8 cellular contexts compared by ENCODE assay signal in the genomic region with DNA sequence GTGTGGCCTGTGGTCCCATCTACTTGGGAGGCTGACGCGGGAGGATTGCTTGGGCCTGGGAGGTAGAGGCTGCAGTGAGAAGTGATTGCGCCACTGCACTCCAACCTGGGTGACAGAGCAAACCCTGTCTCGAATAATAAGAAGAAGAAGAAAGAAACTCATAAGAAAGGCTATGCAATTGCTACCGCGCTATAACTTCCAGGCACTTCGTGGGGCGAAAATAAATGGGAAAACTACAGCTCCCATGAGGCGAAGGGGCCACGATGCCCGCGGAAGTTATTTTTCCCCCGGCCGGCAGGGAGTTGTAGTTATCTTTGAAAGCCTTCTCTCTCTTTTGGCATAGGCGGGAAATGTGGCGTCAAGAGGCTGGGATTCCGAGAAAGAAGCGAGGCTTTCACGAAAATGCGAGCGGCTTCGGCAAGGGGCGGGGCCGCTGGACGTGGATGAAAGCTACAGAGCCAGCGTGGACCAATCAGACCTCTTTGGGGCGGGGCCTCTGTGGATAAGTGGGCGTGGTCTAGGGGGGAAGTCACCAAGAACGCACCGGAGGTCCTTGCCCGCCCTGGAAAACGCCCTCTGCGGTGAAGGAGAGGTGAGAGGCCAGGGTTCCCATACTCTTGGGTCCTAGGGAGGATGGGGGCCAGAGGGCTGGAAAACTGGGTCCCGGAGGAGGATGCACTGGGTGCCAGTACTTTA. TPM values are rescaled to one million over a fixed set of nuclear protein-coding genes. Genes with fewer than 3 reads are reported as not detected.
DNase-seq lines count a peak whose midpoint lies in the region; ATAC-seq, FAIRE-seq and TF ChIP-seq lines count a peak whose summit lies in the region.

Gene NUCB1 (plus strand): TSS at position 532 of the 696 bp plus-strand sequence. CDS start 485 bp downstream, outside the sequence.

- peak within 1 kb of the TSS; percentile 73 to 85 for H3K4me3 ChIP-seq in CD4-positive, alpha-beta memory T cell (ENCODE audit: low read length in 2 of 2)
- peak within 1 kb of the TSS; percentile 58 to 90 (median 84) for H3K4me3 ChIP-seq in H1 (ENCODE audit: extremely low read depth in 1 of 4, insufficient read depth in 2 of 4, low read depth in 3 of 4, low read length in 4 of 4)

- peaks cover 4% of the 10 kb centered on the region for H3K27me3 ChIP-seq in CD4-positive, alpha-beta memory T cell (ENCODE audit: insufficient read depth, low read length)
- H3K27me3 ChIP-seq in H1 (replicated peaks in 1 of 4; ENCODE audit: control insufficient read depth in 3 of 4, extremely low read depth in 1 of 4, insufficient read depth in 3 of 4, low read length in 3 of 4): no peaks in the 10 kb centered on the region

- H3K36me3 Mint-ChIP-seq in CD4-positive, alpha-beta memory T cell: peaks cover 11 to 21% of the 10 kb centered on the region in 2 donors
- H3K36me3 Mint-ChIP-seq in memory B cell: peaks cover 13% of the 10 kb centered on the region

- peaks cover 4% of the 10 kb centered on the region for H3K36me3 ChIP-seq in CD4-positive, alpha-beta memory T cell (ENCODE audit: insufficient read depth, low read length)
- peaks cover 0 to 5% (median 3%) of the 10 kb centered on the region in 4 experiments; a peak in 3 of 8 replicates for H3K36me3 ChIP-seq in H1 (ENCODE audit: control insufficient read depth in 2 of 4, insufficient read depth in 4 of 4, low read length in 3 of 4)

- H3K9me3 Mint-ChIP-seq in CD4-positive, alpha-beta memory T cell: no peaks in the 10 kb centered on the region
- H3K9me3 Mint-ChIP-seq in memory B cell: no peaks in the 10 kb centered on the region

- H3K23ac ChIP-seq in H1 (ENCODE audit: insufficient read length): no peak within 1 kb of the TSS

- peaks cover under 1 to 2% of the 10 kb centered on the region in 2 donors for H3K27me3 Mint-ChIP-seq in CD4-positive, alpha-beta memory T cell
- peaks cover 6% of the 10 kb centered on the region for H3K27me3 Mint-ChIP-seq in memory B cell

- no peak within 1 kb of the TSS; the same call in 1 of the 2 replicates for H2BK15ac ChIP-seq in H1 (ENCODE audit: low read length)

- peaks cover 30% of the 10 kb centered on the region for H3K4me1 ChIP-seq in CD4-positive, alpha-beta memory T cell (ENCODE audit: insufficient read depth, low read length)
- peaks cover 0 to 4% (median 0%) of the 10 kb centered on the region in 4 experiments; a peak in 4 of 7 replicates for H3K4me1 ChIP-seq in H1 (replicated peaks in 1 of 4; ENCODE audit: control insufficient read depth in 3 of 4, insufficient read depth in 4 of 4, low read length in 3 of 4)

- DNase-seq in CD4-positive, alpha-beta memory T cell: peak; percentile 97 to 99 (median 97)
- DNase-seq in HTR-8/SVneo (ENCODE audit: insufficient read length, low spot score) (peak; percentile 99), NOMO-1 treated with dmso at 0.1 percent for 144 hours (lab: John Stamatoyannopoulos, UW; ENCODE audit: unreplicated experiment) (peak; percentile 90), H1 (ENCODE audit: low read depth in 1 of 2, low spot score in 2 of 2) (peak; percentile 95 to 99), memory B cell (ENCODE audit: low spot score in 2 of 2) (peak; percentile 92 to 97)
- DNase-seq in activated CD8-positive, alpha-beta memory T cell treated with anti-CD3 and anti-CD28 coated beads for 48 hours (ENCODE audit: low read depth in 2 of 3, low spot score in 2 of 3): peak; percentile 97 to 98 (median 98)
- DNase-seq in stimulated activated CD8-positive, alpha-beta memory T cell treated with anti-CD3 and anti-CD28 coated beads, Interleukin-12 subunit alpha, Interleukin-12 subunit beta, amount 100 ng/mL, for 24 hours (ENCODE audit: extremely low read depth): peak; percentile 98

- no peak within 1 kb of the TSS for H3K4ac ChIP-seq in H1 (replicated peaks; ENCODE audit: insufficient read length, low read depth, low read length)

- peak within 1 kb of the TSS; percentile 81 for H3K27ac ChIP-seq in CD4-positive, alpha-beta memory T cell (ENCODE audit: low read depth, low read length)
- peak within 1 kb of the TSS; percentile 41; the same call in 1 of the 2 replicates for H3K27ac ChIP-seq in H1 (ENCODE audit: low read depth, low read length)

- ATAC-seq in GM19467 (IDR thresholded peaks at IDR 0.05; ENCODE audit: unreplicated experiment): peak; percentile 71
- peak; percentile 99 for ATAC-seq in memory B cell (ENCODE audit: low read depth)

- CTCF ChIA-PET in CD4-positive, alpha-beta memory T cell (lab: Charles Lee; ENCODE audit: partially characterized antibody): interaction anchor here (1.2 to 3.1 kb wide), 5 partner anchors 14 to 93 kb away, joined by 3 to 17 read pairs (median 5); partner anchors contain the start of genes GYS1 and RUVBL2
- CTCF ChIA-PET in H1 (lab: Charles Lee; ENCODE audit: partially characterized antibody): interaction anchor here (0.7 to 1.4 kb wide), 8 partner anchors 9 to 117 kb away, joined by 3 to 7 read pairs (median 3); partner anchors contain the start of genes GYS1 and RUVBL2

- TF ChIP-seq POLR2A in H1 (IDR thresholded peaks at IDR 0.05; ENCODE audit: control extremely low read depth in 1 of 2, low read depth in 2 of 2, low read length in 2 of 2): 0 out of 3 replicates have a peak, but pooled peaks of 1 of the 2 experiments have one; percentile 41

- H3K4me1 Mint-ChIP-seq in CD4-positive, alpha-beta memory T cell: peaks cover 18 to 49% (median 29%) of the 10 kb centered on the region in 4 donors
- peaks cover 21% of the 10 kb centered on the region for H3K4me1 Mint-ChIP-seq in memory B cell

- FAIRE-seq in HTR-8/SVneo (lab: Jason Lieb, UNC) (peak; percentile 94), H1 (lab: Jason Lieb, UNC) (peak; percentile 82)

- no peak within 1 kb of the TSS for H2BK20ac ChIP-seq in H1 (ENCODE audit: low read length)

- H2BK12ac ChIP-seq in H1 (ENCODE audit: low read depth, low read length): 0 out of 2 replicates have a peak within 1 kb of the TSS, but pooled peaks have one; percentile 1

- H2BK5ac ChIP-seq in H1 (ENCODE audit: low read depth, low read length): peak within 1 kb of the TSS; percentile 68; the same call in 1 of the 2 replicates

- no peak for TF ChIP-seq EP300 in H1 (IDR thresholded peaks at IDR 0.05; ENCODE audit: borderline replicate concordance in 1 of 2, low read depth in 2 of 2, low read length in 2 of 2)

- TF ChIP-seq RAD21 in H1 (IDR thresholded peaks at IDR 0.05 in 1 of 2, conservative IDR thresholded peaks at IDR 0.05 in 1 of 2; ENCODE audit: low read depth in 2 of 2, low read length in 2 of 2): no peak

- peaks cover 0 to 15% of the 10 kb centered on the region in 2 experiments; a peak in 2 of 4 replicates for H3K79me2 ChIP-seq in H1 (ENCODE audit: control insufficient read depth in 1 of 2, insufficient read depth in 2 of 2, low read length in 2 of 2)

- no peak within 1 kb of the TSS for H3K14ac ChIP-seq in H1 (ENCODE audit: insufficient read length)

- H2AK5ac ChIP-seq in H1 (ENCODE audit: low read depth, low read length): no peak within 1 kb of the TSS

- H3K4me2 ChIP-seq in H1 (ENCODE audit: insufficient read depth in 1 of 2, low read depth in 2 of 2, low read length in 2 of 2): peak within 1 kb of the TSS; percentile 81 to 88

- peak within 1 kb of the TSS; percentile 92 to 99 (median 98) for H3K4me3 Mint-ChIP-seq in CD4-positive, alpha-beta memory T cell
- peak within 1 kb of the TSS; percentile 96 for H3K4me3 Mint-ChIP-seq in memory B cell

- H3K79me1 ChIP-seq in H1 (ENCODE audit: low read depth, low read length): peaks cover 2% of the 10 kb centered on the region; the same call in 1 of the 2 replicates

- H3K23me2 ChIP-seq in H1 (ENCODE audit: low read depth, low read length): peaks cover 8% of the 10 kb centered on the region; the same call in 1 of the 2 replicates

- H2BK120ac ChIP-seq in H1 (replicated peaks; ENCODE audit: low read depth, low read length): no peak within 1 kb of the TSS

- peak within 1 kb of the TSS; percentile 71 for H3K18ac ChIP-seq in H1 (ENCODE audit: extremely low read depth, low read length)

- 8% methylated on average over 33 of the region's 34 CpGs; no CpG with 5 or more reads in 1 of the 2 experiments for WGBS in H1 (ENCODE audit: extremely low coverage in 1 of 2, insufficient coverage in 1 of 2, insufficient read length in 1 of 2, insufficient replicate concordance in 2 of 2, low coverage in 1 of 2, low lambda C conversion rate in 2 of 2, missing lambda C conversion rate in 1 of 2), 2 experiments

- peak within 1 kb of the TSS; percentile 88 to 97 (median 95) for H3K27ac Mint-ChIP-seq in CD4-positive, alpha-beta memory T cell
- peak within 1 kb of the TSS; percentile 92 for H3K27ac Mint-ChIP-seq in memory B cell

- peak within 1 kb of the TSS; percentile 46; the same call in 1 of the 2 replicates for H4K8ac ChIP-seq in H1 (ENCODE audit: extremely low read depth, insufficient read depth, low read length)

- H4K20me1 ChIP-seq in H1 (replicated peaks in 1 of 2; ENCODE audit: control insufficient read depth in 1 of 2, insufficient read depth in 2 of 2, low read length in 2 of 2): peaks cover 0 to 1% of the 10 kb centered on the region in 2 experiments

- POLR2A ChIA-PET in CD4-positive, alpha-beta memory T cell (lab: Charles Lee; ENCODE audit: partially characterized antibody): interaction anchor here (0.6 to 4.3 kb wide), 12 partner anchors 19 to 118 kb away, joined by 3 to 78 read pairs (median 6); partner anchors contain the start of genes BAX, FTL, GYS1 and PPP1R15A
- POLR2A ChIA-PET in H1 (lab: Charles Lee; ENCODE audit: partially characterized antibody): interaction anchor here (0.6 to 2.4 kb wide), 15 partner anchors 13 to 265 kb away, joined by 3 to 32 read pairs (median 4); partner anchors contain the start of genes BCAT2, FTL and PPP1R15A

- no peak within 1 kb of the TSS for H2AFZ ChIP-seq in H1 (ENCODE audit: low read length)

- intact Hi-C loops in CD4-positive, alpha-beta memory T cell (cut with micrococcal nuclease): loop anchor here (1.0 to 10.0 kb wide), 4 partner anchors 25 to 65 kb away; partner anchors contain the start of genes DHDH and FTL

- H4K91ac ChIP-seq in H1 (replicated peaks; ENCODE audit: insufficient read length, low read length): no peak within 1 kb of the TSS

- no peaks in the 10 kb centered on the region for H3K9me3 ChIP-seq in CD4-positive, alpha-beta memory T cell (ENCODE audit: control insufficient read depth in 1 of 2, low read length in 2 of 2)
- no peaks in the 10 kb centered on the region for H3K9me3 ChIP-seq in H1 (ENCODE audit: insufficient read depth in 2 of 2, low read depth in 1 of 2, low read length in 1 of 2)

- TF ChIP-seq CTCF in H1 (IDR thresholded peaks at IDR 0.05; ENCODE audit: control extremely low read depth in 1 of 3, insufficient read depth in 1 of 3, low read depth in 1 of 3, low read length in 3 of 3): peak in 2 of 3 experiments; percentile 8 to 44; a peak in 2 of 4 replicates

- H4K5ac ChIP-seq in H1 (ENCODE audit: insufficient read length, low read depth, low read length): peak within 1 kb of the TSS; percentile 64

- no peak within 1 kb of the TSS for H3K56ac ChIP-seq in H1 (replicated peaks; ENCODE audit: insufficient read length, low read depth, low read length)

- peak within 1 kb of the TSS; percentile 39 to 77 (median 62); a peak in 6 of 7 replicates for H3K9ac ChIP-seq in H1 (replicated peaks in 1 of 4; ENCODE audit: extremely low read depth in 1 of 4, low read depth in 3 of 4, low read length in 3 of 4)

RNA-seq across cellular contexts. Expression of gene NUCB1, which starts in this region (rescaled TPM):
- total RNA-seq in CD4-positive, alpha-beta memory T cell: 100 to 1,000 TPM; 132 to 145 TPM
- polyA plus RNA-seq in CD4-positive, alpha-beta memory T cell: 100 to 1,000 TPM in 1 of 2 donors, 10 to 100 TPM in 1; 65.3 to 126 TPM
- 106 and 111 TPM in 2 replicates for total RNA-seq in H1 (2021; fragmentation: NEBNext Ultra II Directional; extraction: Animal tissue kit (Norgen Biotek cat#: 25700))
- polyA plus RNA-seq in H1 (2011; rRNA removed): 121 and 178 TPM in 2 replicates
- 123 TPM for polyA plus RNA-seq in H1 (2011; cell fraction: cytosol; rRNA removed)
- polyA plus RNA-seq in H1 (2011; cell fraction: nucleus; rRNA removed): 169 TPM
- polyA plus RNA-seq in H1 (2012, experiment 1 of 2): 73.9 to 148 TPM (median 121 TPM) in 4 replicates
- polyA plus RNA-seq in H1 (2012, experiment 2 of 2): 138 TPM
- 142 TPM for polyA plus RNA-seq in H1 (2013, experiment 1 of 2)
- 150 TPM for polyA plus RNA-seq in H1 (2013, experiment 2 of 2)
- 53.0 and 53.5 TPM in 2 replicates for polyA minus RNA-seq in H1 (2011; rRNA and poly(A)+ RNA removed)
- 75.7 TPM for polyA minus RNA-seq in H1 (2011; cell fraction: cytosol; rRNA and poly(A)+ RNA removed)
- 48.9 TPM for polyA minus RNA-seq in H1 (2011; cell fraction: nucleus; rRNA and poly(A)+ RNA removed)

Comparison
In these comparisons a context has a peak if more than half of its experiments do, and no peak if none do; other contexts are left out.
1. Peak in every context shown above with its lines: DNase-seq, ATAC-seq, H3K4me3 ChIP-seq and H3K27ac ChIP-seq.